8 cellular contexts compared by ENCODE assay signal in genomic region chr6:137415127-137415833, GRCh38.
DNase-seq lines count a peak whose midpoint lies in the region; ATAC-seq and TF ChIP-seq lines count a peak whose summit lies in the region.

No MANE protein-coding gene starts in this region.

- H3K9ac ChIP-seq in subcutaneous abdominal adipose tissue (ENCODE audit: low read length in 5 of 5), result peak overlapping the region in 4 of 5 donors; percentile 52 to 84 (median 64)

- H3K27ac Mint-ChIP-seq in activated T-helper 2 cell treated with anti-CD3 and anti-CD28 coated beads, Interferon-gamma antibody, Interleukin-2, Interleukin-4, amounts not matched to agents 10 μg/mL and 5 μg/mL and 100 μg/mL, durations not matched to agents 14 hours and 24 hours and 36 hours, result no peak overlapping the region
- no peak overlapping the region for H3K27ac Mint-ChIP-seq in neural crest cell (ENCODE audit: unreplicated experiment)

- peak overlapping the region; percentile 94 for H2AFZ ChIP-seq in OCI-LY7 (ENCODE audit: low read length)

- H3K27me3 Mint-ChIP-seq in activated T-helper 2 cell treated with anti-CD3 and anti-CD28 coated beads, Interferon-gamma antibody, Interleukin-2, Interleukin-4, amounts not matched to agents 10 μg/mL and 5 μg/mL and 100 μg/mL, durations not matched to agents 14 hours and 24 hours and 36 hours (ENCODE audit: low read depth), result peaks cover 34% of the 10 kb centered on the region
- H3K27me3 Mint-ChIP-seq in neural crest cell (ENCODE audit: low read depth), result peaks cover 87% of the 10 kb centered on the region

- H3K9me2 ChIP-seq in OCI-LY7 (ENCODE audit: insufficient read depth, low read length), result no peaks in the 10 kb centered on the region

- H3K27ac ChIP-seq in OCI-LY7 (ENCODE audit: low read depth, low read length, poor library complexity, severe bottlenecking) (no peak overlapping the region), subcutaneous abdominal adipose tissue (ENCODE audit: low read depth, low read length) (peak overlapping the region; percentile 70)

- peak overlapping the region; percentile 76 for H3K4me3 Mint-ChIP-seq in activated T-helper 2 cell treated with anti-CD3 and anti-CD28 coated beads, Interferon-gamma antibody, Interleukin-2, Interleukin-4, amounts not matched to agents 10 μg/mL and 5 μg/mL and 100 μg/mL, durations not matched to agents 14 hours and 24 hours and 36 hours (ENCODE audit: low read depth)
- peak overlapping the region; percentile 76 for H3K4me3 Mint-ChIP-seq in neural crest cell

- H3K4me3 ChIP-seq in OCI-LY7 (ENCODE audit: low read depth, low read length, poor library complexity, severe bottlenecking) (no peak overlapping the region), subcutaneous abdominal adipose tissue (ENCODE audit: low read depth in 1 of 5, low read length in 5 of 5) (peak overlapping the region; percentile 64 to 85 (median 71))

- H3K36me3 ChIP-seq in OCI-LY7 (ENCODE audit: insufficient read depth, low read length), result no peaks in the 10 kb centered on the region
- H3K36me3 ChIP-seq in subcutaneous abdominal adipose tissue (ENCODE audit: control insufficient read depth in 5 of 5, insufficient read depth in 5 of 5, low read length in 5 of 5), result no peaks in the 10 kb centered on the region

- H3K4me1 Mint-ChIP-seq in activated T-helper 2 cell treated with anti-CD3 and anti-CD28 coated beads, Interferon-gamma antibody, Interleukin-2, Interleukin-4, amounts not matched to agents 10 μg/mL and 5 μg/mL and 100 μg/mL, durations not matched to agents 14 hours and 24 hours and 36 hours (ENCODE audit: low read depth), result peaks cover 10% of the 10 kb centered on the region
- peaks cover 16% of the 10 kb centered on the region for H3K4me1 Mint-ChIP-seq in neural crest cell

- DNase-seq in OCI-LY7 (ENCODE audit: low spot score) (peak; percentile 66), fibroblast of the conjunctiva (ENCODE audit: low read depth) (peak; percentile 55), neural crest cell (ENCODE audit: low read depth, low spot score) (peak; percentile 43), NCI-H2107 (lab: John Stamatoyannopoulos, UW) (no peak)
- peak; percentile 54 for DNase-seq in activated T-helper 2 cell treated with anti-CD3 and anti-CD28 coated beads, Interferon-gamma antibody, Interleukin-2, Interleukin-4, amounts not matched to agents 10 μg/mL and 5 μg/mL and 100 μg/mL, durations not matched to agents 14 hours and 24 hours and 36 hours (ENCODE audit: low spot score)

- no peaks in the 10 kb centered on the region for H3K9me3 Mint-ChIP-seq in activated T-helper 2 cell treated with anti-CD3 and anti-CD28 coated beads, Interferon-gamma antibody, Interleukin-2, Interleukin-4, amounts not matched to agents 10 μg/mL and 5 μg/mL and 100 μg/mL, durations not matched to agents 14 hours and 24 hours and 36 hours
- H3K9me3 Mint-ChIP-seq in neural crest cell, result no peaks in the 10 kb centered on the region

- POLR2A ChIA-PET in OCI-LY7 (lab: Charles Lee), result interaction anchor here (2.4 kb wide), 1 partner anchor 10 kb away, joined by 10 read pairs; no protein-coding TSS in a partner anchor

- ATAC-seq in HG02763 (IDR thresholded peaks at IDR 0.05; ENCODE audit: unreplicated experiment), result peak; percentile 86

- no peaks in the 10 kb centered on the region for H3K79me2 ChIP-seq in OCI-LY7 (ENCODE audit: insufficient read depth, low read depth, low read length)

- H4K20me1 ChIP-seq in OCI-LY7 (ENCODE audit: insufficient read depth, low read length), result no peaks in the 10 kb centered on the region

- CTCF ChIA-PET in OCI-LY7 (lab: Charles Lee; ENCODE audit: unreplicated experiment), result no interaction called here

- TF ChIP-seq CTCF in GM12874 (IDR thresholded peaks at IDR 0.05; ENCODE audit: insufficient read depth, low read depth, low read length) (peak; percentile 56), OCI-LY7 (conservative IDR thresholded peaks at IDR 0.05; ENCODE audit: low read length) (peak; percentile 84), neural crest cell (conservative IDR thresholded peaks at IDR 0.05) (peak; percentile 74)

- BruUV-seq in OCI-LY7 (replicated peaks; lab: Mats Ljungman, UMichigan), result no TSS peak

- H3K27me3 ChIP-seq in subcutaneous abdominal adipose tissue (ENCODE audit: control insufficient read depth in 5 of 5, insufficient read depth in 4 of 5, low read length in 5 of 5), result no peaks in the 10 kb centered on the region

- H3K4me2 ChIP-seq in OCI-LY7 (ENCODE audit: low read length), result peak overlapping the region; percentile 47

- H3K4me1 ChIP-seq in OCI-LY7 (ENCODE audit: insufficient read depth, low read length, poor library complexity, severe bottlenecking) (peaks cover 24% of the 10 kb centered on the region), subcutaneous abdominal adipose tissue (ENCODE audit: control insufficient read depth in 5 of 5, insufficient read depth in 5 of 5, low read length in 5 of 5) (peaks cover 0 to 12% (median 6%) of the 10 kb centered on the region in 5 donors)

- H3K9me3 ChIP-seq in OCI-LY7 (ENCODE audit: low read length) (no peaks in the 10 kb centered on the region), subcutaneous abdominal adipose tissue (ENCODE audit: control insufficient read depth in 5 of 5, low read length in 5 of 5) (no peaks in the 10 kb centered on the region)

- intact Hi-C loops in OCI-LY7 (cut with micrococcal nuclease; ENCODE audit: unreplicated experiment), result loop anchor here (5.0 kb wide), 1 partner anchor 73 kb away; no protein-coding TSS in a partner anchor
- intact Hi-C loops in activated T-helper 2 cell treated with anti-CD3 and anti-CD28 coated beads, Interferon-gamma antibody, Interleukin-2, Interleukin-4, amounts not matched to agents 10 μg/mL and 5 μg/mL and 100 μg/mL, durations not matched to agents 14 hours and 24 hours and 36 hours (cut with micrococcal nuclease), result loop anchor here (1.0 to 10.0 kb wide), 5 partner anchors 26 to 321 kb away; no protein-coding TSS in a partner anchor

- no peaks in the 10 kb centered on the region for H3K36me3 Mint-ChIP-seq in activated T-helper 2 cell treated with anti-CD3 and anti-CD28 coated beads, Interferon-gamma antibody, Interleukin-2, Interleukin-4, amounts not matched to agents 10 μg/mL and 5 μg/mL and 100 μg/mL, durations not matched to agents 14 hours and 24 hours and 36 hours (ENCODE audit: low read depth)
- H3K36me3 Mint-ChIP-seq in neural crest cell (ENCODE audit: low read depth), result no peaks in the 10 kb centered on the region
